10 cellular contexts compared by ENCODE assay signal in genomic region chr17:81004336-81005015, GRCh38. TPM values are rescaled to one million over a fixed set of nuclear protein-coding genes. Genes with fewer than 3 reads are reported as not detected.
DNase-seq lines count a peak whose midpoint lies in the region; ATAC-seq and TF ChIP-seq lines count a peak whose summit lies in the region.
"Had no signal": no experiment of that assay in that cellular context is flagged by ENCODE, and none has a peak within 500 bp of the region (broad histone marks: within the 10 kb centered on the region; RNA-seq: fewer than 3 reads in every experiment).

No MANE protein-coding gene starts in this region.

- ATAC-seq in HCT116 = 0 out of 2 replicates have a peak, but pooled peaks have one; percentile 5
- no peak for ATAC-seq in GM18868 (IDR thresholded peaks at IDR 0.05; ENCODE audit: unreplicated experiment)

- RAD21 ChIA-PET in HCT116 (lab: Charles Lee; ENCODE audit: low non-redundant PET in 1 of 2, low total read pairs in 2 of 2, uncharacterized antibody in 2 of 2, unreplicated experiment in 2 of 2) = no interaction called here

- H3K79me2 ChIP-seq in HCT116 (ENCODE audit: insufficient read depth, low read length) (no peaks in the 10 kb centered on the region), Karpas-422 (ENCODE audit: low read length) (no peaks in the 10 kb centered on the region)

- H4K20me1 ChIP-seq in HCT116 (ENCODE audit: insufficient read depth) = no peaks in the 10 kb centered on the region
- H4K20me1 ChIP-seq in Karpas-422 (ENCODE audit: insufficient read depth, low read depth, low read length) = 0 out of 2 replicates have a peak, but pooled peaks cover 6% of the 10 kb centered on the region

- H3K9me2 ChIP-seq in HCT116 (ENCODE audit: insufficient read depth) (no peaks in the 10 kb centered on the region), Karpas-422 (replicated peaks; ENCODE audit: insufficient read depth, low read length) (no peaks in the 10 kb centered on the region)

- H3K27me3 ChIP-seq in HCT116 (ENCODE audit: insufficient read depth, low read length) (peaks cover 12% of the 10 kb centered on the region), iPS DF 6.9 (ENCODE audit: control insufficient read depth, insufficient read depth, low read length) (peaks cover 10% of the 10 kb centered on the region; the same call in 1 of the 2 replicates), Karpas-422 (ENCODE audit: low read length) (no peaks in the 10 kb centered on the region)

- H3K36me3 ChIP-seq in HCT116 (ENCODE audit: control insufficient read depth in 1 of 2, insufficient read depth in 2 of 2, low read length in 2 of 2) (peaks cover 3 to 4% of the 10 kb centered on the region in 2 experiments; a peak in 1 of 4 replicates), iPS DF 6.9 (ENCODE audit: control insufficient read depth, insufficient read depth, low read length) (no peaks in the 10 kb centered on the region; the same call in 1 of the 2 replicates), Karpas-422 (ENCODE audit: insufficient read depth, low read length) (no peaks in the 10 kb centered on the region)

- no peak for TF ChIP-seq RAD21 in HCT116 (IDR thresholded peaks at IDR 0.05; ENCODE audit: low read depth)

- BruUV-seq in HCT116 (replicated peaks; lab: Mats Ljungman, UMichigan) = no TSS peak

- POLR2A ChIA-PET in HCT116 (lab: Charles Lee) = interaction anchor here (0.6 kb wide), 1 partner anchor 1712 kb away, joined by 3 read pairs; the partner anchor contains the start of gene FN3KRP

- H3K4me2 ChIP-seq in HCT116 (ENCODE audit: low read length) (no peak overlapping the region), Karpas-422 (ENCODE audit: low read depth, low read length, poor library complexity, severe bottlenecking) (no peak overlapping the region)

- TF ChIP-seq CTCF in HCT116 (IDR thresholded peaks at IDR 0.05 in 2 of 3, conservative IDR thresholded peaks at IDR 0.05 in 1 of 3; ENCODE audit: borderline replicate concordance in 1 of 3, insufficient read depth in 1 of 3, low read depth in 2 of 3, low read length in 2 of 3) = no peak

- H3K27ac ChIP-seq in HCT116 (ENCODE audit: low read depth, low read length) (no peak overlapping the region), iPS DF 6.9 (ENCODE audit: low read length) (no peak overlapping the region), Karpas-422 (ENCODE audit: low read length) (no peak overlapping the region)
- H3K27ac ChIP-seq: HL-60, neutrophil had no signal

- TF ChIP-seq POLR2A in HCT116 (IDR thresholded peaks at IDR 0.05; ENCODE audit: borderline replicate concordance, extremely low read depth, insufficient read depth, insufficient read length) = no peak

- intact Hi-C loops in HCT116 (cut with micrococcal nuclease) = no loop called here

- H3K9me3 ChIP-seq in HCT116 (ENCODE audit: control insufficient read depth in 1 of 2, insufficient read depth in 1 of 2, low read depth in 1 of 2, low read length in 2 of 2) = no peaks in the 10 kb centered on the region
- H3K9me3 ChIP-seq in iPS DF 6.9 (ENCODE audit: control insufficient read depth, insufficient read depth, low read length) = no peaks in the 10 kb centered on the region
- H3K9me3 ChIP-seq in Karpas-422 (ENCODE audit: low read length) = no peaks in the 10 kb centered on the region
- H3K9me3 ChIP-seq: neutrophil had no signal

- no CpG with 5 or more reads among the region's 46 CpGs for WGBS in iPS DF 6.9 (ENCODE audit: insufficient coverage, insufficient read length)

- H3K4me3 ChIP-seq in HCT116 (replicated peaks in 1 of 2; ENCODE audit: low read depth in 1 of 2, low read length in 2 of 2) (no peak overlapping the region), iPS DF 6.9 (ENCODE audit: low read length) (peak overlapping the region; percentile 13; the same call in 1 of the 2 replicates), Karpas-422 (ENCODE audit: low read length) (no peak overlapping the region)

- H2AFZ ChIP-seq in HCT116 (ENCODE audit: low read depth, low read length, poor library complexity, severe bottlenecking) (no peak overlapping the region), Karpas-422 (ENCODE audit: low read length) (no peak overlapping the region)

- H3K4me1 ChIP-seq in HCT116 (ENCODE audit: control insufficient read depth in 1 of 2, insufficient read depth in 2 of 2, low read length in 2 of 2) = peaks cover 8 to 16% of the 10 kb centered on the region in 2 experiments
- no peaks in the 10 kb centered on the region; the same call in 1 of the 2 replicates for H3K4me1 ChIP-seq in iPS DF 6.9 (ENCODE audit: control insufficient read depth, insufficient read depth, low read length)
- no peaks in the 10 kb centered on the region for H3K4me1 ChIP-seq in Karpas-422 (ENCODE audit: low read length)

- H3K9ac ChIP-seq in HCT116 (ENCODE audit: low read length) (no peak overlapping the region), Karpas-422 (ENCODE audit: low read length) (no peak overlapping the region)

- DNase-seq in HCT116 (ENCODE audit: low read depth, low spot score) (no peak), activated T-cell treated with anti-CD3 and anti-CD28 coated beads for 48 hours (ENCODE audit: low read depth) (peak; percentile 46), iPS DF 6.9 (ENCODE audit: low read depth, low spot score) (no peak), COLO668 (lab: John Stamatoyannopoulos, UW; ENCODE audit: unreplicated experiment) (no peak), NCI-H128 (lab: John Stamatoyannopoulos, UW; ENCODE audit: unreplicated experiment) (no peak), Karpas-422 (no peak)
- peak; percentile 26 to 37 for DNase-seq in stimulated activated CD4-positive, alpha-beta T cell treated with anti-CD3 and anti-CD28 coated beads, Interleukin-4, amount 100 ng/mL, for 4 hours

- CTCF ChIA-PET in HCT116 (lab: Charles Lee) = no interaction called here

TF ChIP-seq in HCT116, 20 proteins besides CTCF, POLR2A, EP300 and RAD21:
- TF ChIP-seq REST (IDR thresholded peaks at IDR 0.05; ENCODE audit: low read depth) (no peak), YY1 (IDR thresholded peaks at IDR 0.05; ENCODE audit: extremely low read depth, insufficient replicate concordance, low read depth, low read length) (no peak), CEBPB (IDR thresholded peaks at IDR 0.05; ENCODE audit: low read depth) (no peak), POLR2AphosphoS5 (IDR thresholded peaks at IDR 0.05; ENCODE audit: low read depth, low read length) (no peak), EGR1 (IDR thresholded peaks at IDR 0.05; ENCODE audit: low read depth) (no peak), TCF7L2 (IDR thresholded peaks at IDR 0.05; ENCODE audit: borderline replicate concordance, extremely low read depth, insufficient read depth, insufficient read length) (no peak), EZH2 (IDR thresholded peaks at IDR 0.05) (0 out of 2 replicates have a peak, but pooled peaks have one; percentile 91), ELF1 (IDR thresholded peaks at IDR 0.05; ENCODE audit: borderline replicate concordance, low read depth) (no peak), ZNF274 (IDR thresholded peaks at IDR 0.05; ENCODE audit: low read depth, low read length) (no peak), ZFX (IDR thresholded peaks at IDR 0.05) (no peak), SP1 (IDR thresholded peaks at IDR 0.05; ENCODE audit: low read depth) (no peak), EZH2phosphoT487 (IDR thresholded peaks at IDR 0.05; ENCODE audit: borderline replicate concordance) (peak; percentile 85; the same call in 1 of the 2 replicates), JUND (IDR thresholded peaks at IDR 0.05) (no peak), MAX (IDR thresholded peaks at IDR 0.05) (no peak), CBX3 (IDR thresholded peaks at IDR 0.05; ENCODE audit: low read depth) (no peak), SRF (IDR thresholded peaks at IDR 0.05; ENCODE audit: low read depth) (no peak)
TF ChIP-seq in HCT116: peak in this region for 2.

RNA-seq across cellular contexts. Expression of gene CHMP6, which starts 12.8 kb away (rescaled TPM):
- 22.0 TPM for total RNA-seq in HCT116 (2021; ENCODE audit: unreplicated experiment)
- polyA plus RNA-seq in HCT116 (2012) = 14.7 and 15.2 TPM in 2 replicates
- total RNA-seq in Karpas-422 (2014; rRNA removed; shearing (Covaris generic); ENCODE audit: low replicate concordance) = 16.1 and 23.1 TPM in 2 replicates

RNA-seq across cellular contexts. Expression of gene BAIAP2, which starts 30.5 kb away (rescaled TPM):
- total RNA-seq in HCT116 (2021; ENCODE audit: unreplicated experiment) = 105 TPM
- polyA plus RNA-seq in HCT116 (2012) = 93.4 and 95.1 TPM in 2 replicates
- not detected in 2 replicates for total RNA-seq in Karpas-422 (2014; rRNA removed; shearing (Covaris generic); ENCODE audit: low replicate concordance)

Comparison
In these comparisons a context has a peak if more than half of its experiments do, and no peak if none do; other contexts are left out.
1. DNase-seq: peak in activated T-cell treated with anti-CD3 and anti-CD28 coated beads for 48 hours (single experiment) and stimulated activated CD4-positive, alpha-beta T cell treated with anti-CD3 and anti-CD28 coated beads, Interleukin-4, amount 100 ng/mL, for 4 hours (2 of 2); none in HCT116 (single experiment), iPS DF 6.9 (single experiment), COLO668 (single experiment), NCI-H128 (single experiment) and Karpas-422 (single experiment).
2. RNA of gene BAIAP2, which starts 30.5 kb away (total RNA-seq): 105 TPM in HCT116 (single experiment); not detected in Karpas-422; every median in the first group is over 100 times any median in the second.